8 cellular contexts compared by ENCODE assay signal in the genomic region with DNA sequence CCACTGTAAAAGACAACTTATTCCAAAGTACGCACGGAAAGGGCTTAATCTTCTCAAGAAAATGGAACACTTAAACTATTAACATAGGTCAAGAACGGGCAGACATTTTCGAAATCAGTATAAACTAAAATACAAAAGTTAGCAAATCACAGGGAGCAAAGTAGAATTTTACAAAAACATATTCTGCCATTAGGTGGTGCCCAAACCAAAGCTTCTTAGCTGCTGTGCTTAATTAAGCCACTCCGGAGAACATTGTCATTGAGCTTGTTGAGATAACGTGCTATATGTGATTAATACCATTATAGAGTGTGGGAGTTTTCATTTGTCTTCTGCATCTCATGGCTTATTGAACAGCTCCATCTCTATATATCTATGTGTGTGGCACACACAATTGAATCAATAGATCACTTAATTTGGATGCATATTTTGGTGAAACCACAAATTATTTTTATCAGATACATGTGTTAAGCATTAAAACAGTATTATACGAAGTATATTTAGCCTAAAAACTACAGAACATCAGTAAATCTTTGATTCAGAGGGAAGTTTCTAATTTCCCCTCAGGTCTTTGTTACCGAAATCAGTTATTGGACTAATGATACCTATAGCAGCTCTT. TPM values are rescaled to one million over a fixed set of nuclear protein-coding genes. Genes with fewer than 3 reads are reported as not detected.
DNase-seq lines count a peak whose midpoint lies in the region; ATAC-seq and TF ChIP-seq lines count a peak whose summit lies in the region.

No MANE protein-coding gene starts in this region.

- no peaks in the 10 kb centered on the region for H3K9me3 ChIP-seq in AG04450 (ENCODE audit: control insufficient read depth, insufficient read depth, low read length)

- no peak for ATAC-seq in HG02571 (IDR thresholded peaks at IDR 0.05; ENCODE audit: unreplicated experiment)

- peak; percentile 52 for TF ChIP-seq CTCF in AG04450 (IDR thresholded peaks at IDR 0.05; ENCODE audit: low read depth, low read length)
- peak; percentile 36 for TF ChIP-seq CTCF in GM12865 (IDR thresholded peaks at IDR 0.05; ENCODE audit: insufficient read depth, low read depth, low read length, missing control alignments)
- TF ChIP-seq CTCF in dorsolateral prefrontal cortex (IDR thresholded peaks at IDR 0.05 in 54 of 56, conservative IDR thresholded peaks at IDR 0.05 in 2 of 56; ENCODE audit: low read depth in 1 of 56, partially characterized antibody in 56 of 56), result peak; percentile 17 to 79 (median 55)

- intact Hi-C loops in dorsolateral prefrontal cortex (cut with DNase I), result loop anchor here in 1 of 2 donors (10.0 kb wide), 1 partner anchor 698 kb away; no protein-coding TSS in a partner anchor

- CTCF ChIA-PET in AG04450 (lab: Charles Lee), result interaction anchor here (0.6 to 2.3 kb wide), 25 partner anchors 9 to 1272 kb away, joined by 3 to 16 read pairs (median 3); partner anchors contain the start of gene TTC1

- no peaks in the 10 kb centered on the region for H3K27me3 ChIP-seq in AG04450 (ENCODE audit: control insufficient read depth, insufficient read depth, low read length)
- no peaks in the 10 kb centered on the region for H3K27me3 ChIP-seq in dorsolateral prefrontal cortex

- no peak overlapping the region for H3K27ac ChIP-seq in AG04450 (ENCODE audit: low read depth, low read length)
- no peak overlapping the region for H3K27ac ChIP-seq in dorsolateral prefrontal cortex

- no peak for DNase-seq in AG04450 (ENCODE audit: low read depth, low spot score)
- DNase-seq in GM12865 (ENCODE audit: low read depth), result peak; percentile 35
- peak; percentile 16 for DNase-seq in NCI-H82 treated with DMSO at 0.1 percent for 48 hours (lab: John Stamatoyannopoulos, UW; ENCODE audit: unreplicated experiment)
- no peak for DNase-seq in dorsolateral prefrontal cortex
- peak; percentile 67 for DNase-seq in midbrain (lab: John Stamatoyannopoulos, UW)
- no peak for DNase-seq in T1000 (lab: John Stamatoyannopoulos, UW)
- no peak for DNase-seq in NCI-H2227 (lab: John Stamatoyannopoulos, UW; ENCODE audit: unreplicated experiment)

- POLR2A ChIA-PET in AG04450 (lab: Yijun Ruan, JAX), result interaction anchor here (0.6 kb wide), 1 partner anchor 102 kb away, joined by 5 read pairs; no protein-coding TSS in a partner anchor

- H3K4me3 ChIP-seq in AG04450 (ENCODE audit: low read depth, low read length), result no peak overlapping the region
- H3K4me3 ChIP-seq in GM12865 (ENCODE audit: low read depth, low read length), result no peak overlapping the region
- no peak overlapping the region for H3K4me3 ChIP-seq in dorsolateral prefrontal cortex

RNA-seq across cellular contexts. Expression of gene UBLCP1, which starts 23.4 kb away (rescaled TPM):
- polyA plus RNA-seq in AG04450 (2011; rRNA removed), result 25.0 and 34.4 TPM in 2 replicates
- polyA minus RNA-seq in AG04450 (2011; rRNA and poly(A)+ RNA removed), result 3.9 and 7.3 TPM in 2 replicates
- total RNA-seq in dorsolateral prefrontal cortex, result 10 to 100 TPM; 11.9 to 47.4 (median 34.2) TPM

RNA-seq across cellular contexts. Expression of gene IL12B, which starts 43.8 kb away (rescaled TPM):
- polyA plus RNA-seq in AG04450 (2011; rRNA removed), result 0.02 TPM in 1 of 2 replicates, not detected in the other
- not detected in 2 replicates for polyA minus RNA-seq in AG04450 (2011; rRNA and poly(A)+ RNA removed)
- total RNA-seq in dorsolateral prefrontal cortex, result not detected

Comparison
In these comparisons a context has a peak if more than half of its experiments do, and no peak if none do; other contexts are left out.
1. DNase-seq: peak in GM12865 (single experiment), NCI-H82 treated with DMSO at 0.1 percent for 48 hours (single experiment) and midbrain (single experiment); none in AG04450 (single experiment), dorsolateral prefrontal cortex (0 of 10), T1000 (single experiment) and NCI-H2227 (single experiment).
2. Peak in every context shown above with its lines, with median percentiles within 50 percentile points of each other: CTCF ChIP-seq.